In genomic region chr21:15706686-15707085, GRCh38 we compare ENCODE assay signal across 8 cellular contexts. TPM values are rescaled to one million over a fixed set of nuclear protein-coding genes. Genes with fewer than 3 reads are reported as not detected.
DNase-seq lines count a peak whose midpoint lies in the region; ATAC-seq and TF ChIP-seq lines count a peak whose summit lies in the region.

No MANE protein-coding gene starts in this region.

- ATAC-seq in SK-N-SH treated with all-trans-retinoic acid at 6 μM for 48 hours (peak; percentile 93), gastroesophageal sphincter (peak; percentile 74), sciatic nerve (peak; percentile 78), HG02852 (IDR thresholded peaks at IDR 0.05; ENCODE audit: unreplicated experiment) (no peak), HG02678 (IDR thresholded peaks at IDR 0.05; ENCODE audit: unreplicated experiment) (no peak)
- ATAC-seq in activated naive CD8-positive, alpha-beta T cell treated with anti-CD3 and anti-CD28 coated beads, Interleukin-2, amount 50 U/mL, for 24 hours = no peak

- no peak overlapping the region for H2AFZ ChIP-seq in GM23248

- intact Hi-C loops in sciatic nerve (cut with DNase I) = no loop called here

- H3F3A ChIP-seq in GM23248 (ENCODE audit: insufficient read depth) = peaks cover 13% of the 10 kb centered on the region

- no peak overlapping the region for H3K27ac Mint-ChIP-seq in activated naive CD8-positive, alpha-beta T cell treated with anti-CD3 and anti-CD28 coated beads, Interleukin-2, amount 50 U/mL, for 24 hours

- peaks cover 10% of the 10 kb centered on the region for H3K4me1 ChIP-seq in GM23248 (ENCODE audit: insufficient read depth)
- H3K4me1 ChIP-seq in gastroesophageal sphincter = no peaks in the 10 kb centered on the region

- no peaks in the 10 kb centered on the region for H3K9me2 ChIP-seq in GM23248 (ENCODE audit: insufficient read depth)

- H3K36me3 ChIP-seq in GM23248 (ENCODE audit: low read depth) (no peaks in the 10 kb centered on the region), gastroesophageal sphincter (no peaks in the 10 kb centered on the region)

- peaks cover 2% of the 10 kb centered on the region for H3K36me3 Mint-ChIP-seq in activated naive CD8-positive, alpha-beta T cell treated with anti-CD3 and anti-CD28 coated beads, Interleukin-2, amount 50 U/mL, for 24 hours (ENCODE audit: low read depth)

- no peak for TF ChIP-seq EP300 in gastroesophageal sphincter (IDR thresholded peaks at IDR 0.05)

- 0 to 1% methylated on average over 3 of the region's 3 CpGs for WGBS in GM23248 (ENCODE audit: low coverage in 1 of 2, low lambda C conversion rate in 2 of 2, missing lambda C conversion rate in 2 of 2), 2 experiments
- 7 to 16% methylated on average over 3 of the region's 3 CpGs for WGBS in gastroesophageal sphincter (ENCODE audit: low coverage in 1 of 2), 2 donors

- H3K27me3 ChIP-seq in GM23248 (replicated peaks; ENCODE audit: insufficient read depth) (no peaks in the 10 kb centered on the region), gastroesophageal sphincter (no peaks in the 10 kb centered on the region)

- DNase-seq in GM23248 = peak; percentile 94
- no peak for DNase-seq in sciatic nerve (ENCODE audit: low spot score)
- DNase-seq in activated naive CD8-positive, alpha-beta T cell treated with anti-CD3 and anti-CD28 coated beads, Interleukin-2, amount 50 U/mL, for 24 hours = no peak
- no peak for DNase-seq in stimulated activated CD4-positive, alpha-beta T cell treated with anti-CD3 and anti-CD28 coated beads, Interleukin-2, amount 100 ng/mL, for 24 hours

- TF ChIP-seq CTCF in gastroesophageal sphincter (IDR thresholded peaks at IDR 0.05) = no peak

- H3K9ac ChIP-seq in GM23248 = no peak overlapping the region

- no peaks in the 10 kb centered on the region for H3K4me1 Mint-ChIP-seq in activated naive CD8-positive, alpha-beta T cell treated with anti-CD3 and anti-CD28 coated beads, Interleukin-2, amount 50 U/mL, for 24 hours

- no peak overlapping the region for H3K4me3 Mint-ChIP-seq in activated naive CD8-positive, alpha-beta T cell treated with anti-CD3 and anti-CD28 coated beads, Interleukin-2, amount 50 U/mL, for 24 hours

- in situ Hi-C loops in GM23248 (cut with MboI) = no loop called here

- H4K20me1 ChIP-seq in GM23248 (ENCODE audit: insufficient read depth) = no peaks in the 10 kb centered on the region

- H3K27ac ChIP-seq in GM23248 (no peak overlapping the region), gastroesophageal sphincter (no peak overlapping the region)

- H3K27me3 Mint-ChIP-seq in activated naive CD8-positive, alpha-beta T cell treated with anti-CD3 and anti-CD28 coated beads, Interleukin-2, amount 50 U/mL, for 24 hours = no peaks in the 10 kb centered on the region

- no peaks in the 10 kb centered on the region for H3K79me2 ChIP-seq in GM23248 (ENCODE audit: insufficient read depth)

- peak overlapping the region; percentile 51 for H3K4me2 ChIP-seq in GM23248 (ENCODE audit: unreplicated experiment)

- H3K9me3 ChIP-seq in GM23248 (ENCODE audit: low read depth) (peaks cover 3% of the 10 kb centered on the region), gastroesophageal sphincter (peaks cover 0 to 18% (median 0%) of the 10 kb centered on the region in 3 donors)

- H3K4me3 ChIP-seq in GM23248 (no peak overlapping the region), gastroesophageal sphincter (no peak overlapping the region)

- no peak for TF ChIP-seq POLR2A in gastroesophageal sphincter (IDR thresholded peaks at IDR 0.05)

- peaks cover 18% of the 10 kb centered on the region for H3K9me3 Mint-ChIP-seq in activated naive CD8-positive, alpha-beta T cell treated with anti-CD3 and anti-CD28 coated beads, Interleukin-2, amount 50 U/mL, for 24 hours

TF ChIP-seq in SK-N-SH treated with all-trans-retinoic acid at 6 μM for 48 hours, 23 proteins besides CTCF, POLR2A, EP300 and RAD21:
- TF ChIP-seq OSR1 (CRISPR knock-in tag; IDR thresholded peaks at IDR 0.05) (no peak), ISL1 (CRISPR knock-in tag; IDR thresholded peaks at IDR 0.05) (0 out of 2 replicates have a peak, but pooled peaks have one; percentile 13)

RNA-seq across cellular contexts. Expression of gene USP25, which starts 23.1 kb away (rescaled TPM):
- total RNA-seq in GM23248 (2014; rRNA removed; shearing (Covaris generic)) = 36.0 and 41.5 TPM in 2 replicates
- polyA plus RNA-seq in GM23248 (2016; fragmentation: Nextera tagmentation; extraction: Ambion mirVana) = 5.8 and 8.0 TPM in 2 replicates
- total RNA-seq in gastroesophageal sphincter (10 to 100 TPM; 51.2 to 77.3 (median 59.5) TPM), sciatic nerve (95.2 TPM)

Comparison
In these comparisons a context has a peak if more than half of its experiments do, and no peak if none do; other contexts are left out.
1. ATAC-seq: peak in SK-N-SH treated with all-trans-retinoic acid at 6 μM for 48 hours (single experiment), gastroesophageal sphincter (single experiment) and sciatic nerve (single experiment); none in activated naive CD8-positive, alpha-beta T cell treated with anti-CD3 and anti-CD28 coated beads, Interleukin-2, amount 50 U/mL, for 24 hours (single experiment), HG02852 (single experiment) and HG02678 (single experiment).